Comparison of ENCODE assay signal across 9 cellular contexts in the genomic region with DNA sequence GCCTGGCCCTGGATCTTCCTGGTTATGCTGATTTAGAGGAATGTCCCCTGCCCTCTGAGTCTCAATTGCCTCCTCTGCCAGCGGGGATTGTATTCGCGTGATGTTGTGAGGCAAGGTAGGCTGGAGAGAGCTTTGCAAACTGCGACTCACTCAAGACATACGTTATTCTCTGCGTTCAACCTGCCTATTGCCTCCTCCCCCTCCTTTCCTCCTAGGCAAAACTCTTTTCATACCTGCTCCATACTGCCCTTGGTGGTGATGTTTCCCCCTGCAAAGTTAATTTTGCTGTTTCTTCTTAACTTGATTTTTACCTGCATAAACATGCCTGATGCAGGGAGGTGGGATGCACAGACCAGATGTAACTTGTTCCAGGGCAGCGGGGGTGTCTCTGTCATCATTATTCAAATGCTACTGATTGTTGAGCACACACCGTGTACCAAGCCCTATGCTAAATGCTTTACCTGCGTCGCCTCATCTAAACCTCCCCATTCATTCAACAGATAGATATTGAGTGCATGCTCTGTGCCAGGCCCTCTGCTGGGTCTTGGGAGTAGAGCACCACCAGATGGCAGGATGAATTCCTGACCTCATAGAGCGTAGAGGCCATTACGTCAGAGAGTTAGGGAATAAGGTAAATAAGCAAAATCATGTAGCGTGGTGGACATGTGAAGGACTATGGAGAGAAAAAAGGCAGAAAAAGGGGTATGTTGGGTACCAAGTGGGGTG. TPM values are rescaled to one million over a fixed set of nuclear protein-coding genes. Genes with fewer than 3 reads are reported as not detected.
DNase-seq lines count a peak whose midpoint lies in the region; ATAC-seq and TF ChIP-seq lines count a peak whose summit lies in the region.
"Had no signal": no experiment of that assay in that cellular context is flagged by ENCODE, and none has a peak within 500 bp of the region (broad histone marks: within the 10 kb centered on the region; RNA-seq: fewer than 3 reads in every experiment).

No MANE protein-coding gene starts in this region.

- peak; percentile 52 for DNase-seq in GM23248
- peak; percentile 36 for DNase-seq in NB4 (ENCODE audit: low read depth)
- DNase-seq in cerebellar cortex (ENCODE audit: low spot score), result peak; percentile 59
- DNase-seq in mucosa of gallbladder (ENCODE audit: low spot score), result peak; percentile 26
- DNase-seq: ovary had no signal

- in situ Hi-C loops in GM23248 (cut with MboI), result loop anchor here (10.0 kb wide), 1 partner anchor 60 kb away; a partner anchor contains a TSS

- H3K9me2 ChIP-seq in GM23248 (ENCODE audit: insufficient read depth), result no peaks in the 10 kb centered on the region

- H3K4me2 ChIP-seq in GM23248 (ENCODE audit: unreplicated experiment), result no peak overlapping the region

- peak; percentile 38 for TF ChIP-seq CTCF in NB4 (IDR thresholded peaks at IDR 0.05; ENCODE audit: low read depth, low read length)

- no peaks in the 10 kb centered on the region for H3F3A ChIP-seq in GM23248 (ENCODE audit: insufficient read depth)

- H3K4me3 ChIP-seq in GM23248 (no peak overlapping the region), NB4 (ENCODE audit: low read depth, low read length) (no peak overlapping the region)
- H3K4me3 ChIP-seq: ovary had no signal

- H4K20me1 ChIP-seq in GM23248 (ENCODE audit: insufficient read depth), result no peaks in the 10 kb centered on the region

- H3K79me2 ChIP-seq in GM23248 (ENCODE audit: insufficient read depth), result no peaks in the 10 kb centered on the region

- no peak overlapping the region for H3K27ac ChIP-seq in GM23248
- H3K27ac ChIP-seq: ovary had no signal

- H3K9ac ChIP-seq in GM23248, result no peak overlapping the region

- WGBS in GM23248 (ENCODE audit: low coverage in 1 of 2, low lambda C conversion rate in 2 of 2, missing lambda C conversion rate in 2 of 2), 2 experiments, result 21 to 23% methylated on average over 13 of the region's 13 CpGs

- no peaks in the 10 kb centered on the region for H3K27me3 ChIP-seq in GM23248 (replicated peaks; ENCODE audit: insufficient read depth)
- H3K27me3 ChIP-seq: ovary had no signal

- no peak overlapping the region for H2AFZ ChIP-seq in GM23248

- no peaks in the 10 kb centered on the region for H3K4me1 ChIP-seq in GM23248 (ENCODE audit: insufficient read depth)

- no peaks in the 10 kb centered on the region for H3K36me3 ChIP-seq in GM23248 (ENCODE audit: low read depth)
- H3K36me3 ChIP-seq: ovary had no signal

- TF ChIP-seq POLR2A in NB4 (IDR thresholded peaks at IDR 0.05; ENCODE audit: extremely low read depth, insufficient read length), result no peak

- ATAC-seq in HG03520 (IDR thresholded peaks at IDR 0.05; ENCODE audit: unreplicated experiment), result no peak
- no peak for ATAC-seq in GM21381 (IDR thresholded peaks at IDR 0.05; ENCODE audit: unreplicated experiment)
- no peak for ATAC-seq in HG02870 (IDR thresholded peaks at IDR 0.05; ENCODE audit: unreplicated experiment)

- no peaks in the 10 kb centered on the region for H3K9me3 ChIP-seq in GM23248 (ENCODE audit: low read depth)
- H3K9me3 ChIP-seq: ovary had no signal

RNA-seq across cellular contexts. Expression of a gene that starts 29.0 kb away (rescaled TPM):
- not detected in 2 replicates for total RNA-seq in GM23248 (2014; rRNA removed; shearing (Covaris generic))
- polyA plus RNA-seq in GM23248 (2016; fragmentation: Nextera tagmentation; extraction: Ambion mirVana), result not detected in 2 replicates
- 6.8 TPM for total RNA-seq in mucosa of gallbladder
- total RNA-seq: M059J had no signal
